In genomic region chr3:195407511-195408409, GRCh38 we compare ENCODE assay signal across 23 cellular contexts. TPM values are rescaled to one million over a fixed set of nuclear protein-coding genes. Genes with fewer than 3 reads are reported as not detected.
DNase-seq lines count a peak whose midpoint lies in the region; ATAC-seq, FAIRE-seq and TF ChIP-seq lines count a peak whose summit lies in the region.
"Had no signal": no experiment of that assay in that cellular context is flagged by ENCODE, and none has a peak within 500 bp of the region (broad histone marks: within the 10 kb centered on the region; RNA-seq: fewer than 3 reads in every experiment).

No MANE protein-coding gene starts in this region.

- H3K23ac ChIP-seq in trophoblast cell (ENCODE audit: low read length) = no peak overlapping the region

- H3K27me3 Mint-ChIP-seq in activated CD4-positive, alpha-beta T cell treated with anti-CD3 and anti-CD28 coated beads for 36 hours = no peaks in the 10 kb centered on the region
- H3K27me3 Mint-ChIP-seq in activated T-helper 17 cell treated with anti-CD3 and anti-CD28 coated beads, Interleukin-2, amount 50 U/mL, for 72 hours = no peaks in the 10 kb centered on the region
- H3K27me3 Mint-ChIP-seq in endothelial cell (ENCODE audit: unreplicated experiment) = no peaks in the 10 kb centered on the region

- CTCF ChIA-PET in activated CD4-positive, alpha-beta T cell treated with anti-CD3 and anti-CD28 coated beads for 36 hours (lab: Charles Lee) = interaction anchor here (0.5 to 2.0 kb wide), 7 partner anchors 10 to 1091 kb away, joined by 3 to 12 read pairs (median 3); no protein-coding TSS in a partner anchor

- H4K91ac ChIP-seq in trophoblast cell (ENCODE audit: low read depth, low read length) = no peak overlapping the region

- peaks cover 2% of the 10 kb centered on the region for H3K79me2 ChIP-seq in trophoblast cell (ENCODE audit: control insufficient read depth, insufficient read depth, low read length, poor library complexity)

- H3K9ac ChIP-seq in trophoblast cell (ENCODE audit: low read length) = no peak overlapping the region
- H3K9ac ChIP-seq: neural progenitor cell had no signal

- DNase-seq in activated CD4-positive, alpha-beta T cell treated with anti-CD3 and anti-CD28 coated beads for 36 hours = peak; percentile 30
- no peak for DNase-seq in activated CD4-positive, alpha-beta T cell treated with anti-CD3 and anti-CD28 coated beads, Interleukin-2, amount 50 U/mL, for 1 hour
- DNase-seq in H54 (ENCODE audit: insufficient read length, low spot score) (no peak), trophoblast cell (no peak), vagina (ENCODE audit: extremely low spot score in 2 of 2) (no peak), H4 (ENCODE audit: low spot score) (no peak), endothelial cell (ENCODE audit: low spot score) (no peak)
- DNase-seq: 8988T, C1 segment of cervical spinal cord, DMS79 treated with DMSO at 0.1 percent for 48 hours, H9, mammary epithelial cell, MG63, NCI-H2081 treated with DMSO at 0.1 percent for 48 hours, NCI-H748 treated with DMSO at 0.1 percent for 48 hours had no signal

- intact Hi-C loops in activated CD4-positive, alpha-beta T cell treated with anti-CD3 and anti-CD28 coated beads for 36 hours (cut with DNase I, micrococcal nuclease) = loop anchor here (1.0 to 5.0 kb wide), 3 partner anchors 35 to 130 kb away; partner anchors contain the start of gene ACAP2 (in 2 of the 2)
- intact Hi-C loops in vagina (cut with DNase I) = no loop called here

- no peak overlapping the region for H2AK5ac ChIP-seq in trophoblast cell (ENCODE audit: low read length)

- H4K12ac ChIP-seq in trophoblast cell (ENCODE audit: low read depth, low read length) = peak overlapping the region; percentile 62

- H3K36me3 Mint-ChIP-seq in activated CD4-positive, alpha-beta T cell treated with anti-CD3 and anti-CD28 coated beads for 36 hours (ENCODE audit: low read depth) = peaks cover 35% of the 10 kb centered on the region
- peaks cover 50% of the 10 kb centered on the region for H3K36me3 Mint-ChIP-seq in activated T-helper 17 cell treated with anti-CD3 and anti-CD28 coated beads, Interleukin-2, amount 50 U/mL, for 72 hours (ENCODE audit: low read depth)
- no peaks in the 10 kb centered on the region for H3K36me3 Mint-ChIP-seq in endothelial cell (ENCODE audit: low read depth, unreplicated experiment)

- ATAC-seq in activated CD4-positive, alpha-beta T cell treated with anti-CD3 and anti-CD28 coated beads for 36 hours = peak; percentile 77
- peak; percentile 83 for ATAC-seq in activated T-helper 17 cell treated with anti-CD3 and anti-CD28 coated beads, Interleukin-2, amount 50 U/mL, for 72 hours (replicated peaks)
- ATAC-seq: gastroesophageal sphincter, SK-N-SH treated with all-trans-retinoic acid at 6 μM for 48 hours had no signal

- no peak overlapping the region for H3K4me2 ChIP-seq in trophoblast cell (ENCODE audit: low read length)
- H3K4me2 ChIP-seq: neural progenitor cell had no signal

- no peaks in the 10 kb centered on the region for H3K9me3 Mint-ChIP-seq in activated CD4-positive, alpha-beta T cell treated with anti-CD3 and anti-CD28 coated beads for 36 hours (ENCODE audit: low read depth)
- H3K9me3 Mint-ChIP-seq in activated T-helper 17 cell treated with anti-CD3 and anti-CD28 coated beads, Interleukin-2, amount 50 U/mL, for 72 hours = no peaks in the 10 kb centered on the region
- no peaks in the 10 kb centered on the region for H3K9me3 Mint-ChIP-seq in endothelial cell (ENCODE audit: unreplicated experiment)

- H3K18ac ChIP-seq in trophoblast cell (ENCODE audit: low read length) = no peak overlapping the region

- H3K4me3 Mint-ChIP-seq in activated CD4-positive, alpha-beta T cell treated with anti-CD3 and anti-CD28 coated beads for 36 hours = peak overlapping the region; percentile 33
- H3K4me3 Mint-ChIP-seq in activated T-helper 17 cell treated with anti-CD3 and anti-CD28 coated beads, Interleukin-2, amount 50 U/mL, for 72 hours = peak overlapping the region; percentile 59
- no peak overlapping the region for H3K4me3 Mint-ChIP-seq in endothelial cell (ENCODE audit: unreplicated experiment)
- H3K4me3 Mint-ChIP-seq: H9, neural progenitor cell had no signal

- TF ChIP-seq CTCF in vagina (IDR thresholded peaks at IDR 0.05) = no peak
- TF ChIP-seq CTCF in endothelial cell (IDR thresholded peaks at IDR 0.05; ENCODE audit: unreplicated experiment) = no peak

- H3K4me1 Mint-ChIP-seq in activated CD4-positive, alpha-beta T cell treated with anti-CD3 and anti-CD28 coated beads for 36 hours = peaks cover 50% of the 10 kb centered on the region
- peaks cover 31% of the 10 kb centered on the region for H3K4me1 Mint-ChIP-seq in activated T-helper 17 cell treated with anti-CD3 and anti-CD28 coated beads, Interleukin-2, amount 50 U/mL, for 72 hours
- peaks cover 6% of the 10 kb centered on the region for H3K4me1 Mint-ChIP-seq in endothelial cell (ENCODE audit: unreplicated experiment)
- H3K4me1 Mint-ChIP-seq: neural progenitor cell had no signal

- H3K4ac ChIP-seq in trophoblast cell (ENCODE audit: low read depth, low read length) = peak overlapping the region; percentile 75

- no peak overlapping the region for H4K8ac ChIP-seq in trophoblast cell (ENCODE audit: low read depth, low read length)

- POLR2A ChIA-PET in activated CD4-positive, alpha-beta T cell treated with anti-CD3 and anti-CD28 coated beads for 36 hours (lab: Charles Lee) = interaction anchor here (0.8 to 1.4 kb wide), 4 partner anchors 33 to 135 kb away, joined by 3 to 6 read pairs (median 5); partner anchors contain the start of genes ACAP2 and PPP1R2

- TF ChIP-seq POLR2A in H54 (IDR thresholded peaks at IDR 0.05; ENCODE audit: low read depth, low read length) = no peak
- no peak for TF ChIP-seq POLR2A in vagina (IDR thresholded peaks at IDR 0.05)

- H3K27ac ChIP-seq in trophoblast cell (ENCODE audit: low read depth, low read length) (no peak overlapping the region), vagina (no peak overlapping the region)
- H3K27ac ChIP-seq: ascending aorta, gastroesophageal sphincter, neural progenitor cell, thoracic aorta had no signal

- H3K4me3 ChIP-seq in trophoblast cell (ENCODE audit: low read depth, low read length) (no peak overlapping the region), vagina (no peak overlapping the region)
- H3K4me3 ChIP-seq: ascending aorta, gastroesophageal sphincter, MG63, neural progenitor cell, thoracic aorta had no signal

- H3K27me3 ChIP-seq in trophoblast cell (ENCODE audit: insufficient read depth, low read length) (no peaks in the 10 kb centered on the region), vagina (no peaks in the 10 kb centered on the region)
- H3K27me3 ChIP-seq: ascending aorta, gastroesophageal sphincter, MG63, neural progenitor cell had no signal

- WGBS in trophoblast cell (ENCODE audit: extremely low coverage, insufficient coverage, insufficient read length) = no CpG with 5 or more reads among the region's 12 CpGs

- peak; percentile 55 for FAIRE-seq in H54 (lab: Jason Lieb, UNC)
- FAIRE-seq: endothelial cell of umbilical vein, RCC 7860 had no signal

- H2AFZ ChIP-seq in trophoblast cell (ENCODE audit: insufficient read depth, low read length, poor library complexity) = no peak overlapping the region
- H2AFZ ChIP-seq: neural progenitor cell had no signal

- H3K14ac ChIP-seq in trophoblast cell (ENCODE audit: low read length) = no peak overlapping the region

- H2BK12ac ChIP-seq in trophoblast cell (ENCODE audit: low read length) = no peak overlapping the region

- no peak overlapping the region for H2BK5ac ChIP-seq in trophoblast cell (ENCODE audit: low read depth, low read length, poor library complexity)

- no peaks in the 10 kb centered on the region for H3K9me3 ChIP-seq in trophoblast cell (ENCODE audit: insufficient read depth, low read depth, low read length)
- no peaks in the 10 kb centered on the region for H3K9me3 ChIP-seq in vagina
- H3K9me3 ChIP-seq: ascending aorta, gastroesophageal sphincter, thoracic aorta had no signal

- H2BK120ac ChIP-seq in trophoblast cell (ENCODE audit: insufficient read depth, low read length, poor library complexity) = no peak overlapping the region

- no peaks in the 10 kb centered on the region for H3K79me1 ChIP-seq in trophoblast cell (ENCODE audit: low read length)

- H3K36me3 ChIP-seq in trophoblast cell (ENCODE audit: control insufficient read depth in 1 of 2, insufficient read depth in 2 of 2, low read length in 2 of 2) = peaks cover 0 to 5% of the 10 kb centered on the region in 2 experiments
- H3K36me3 ChIP-seq in vagina = no peaks in the 10 kb centered on the region
- H3K36me3 ChIP-seq: ascending aorta, gastroesophageal sphincter, neural progenitor cell, thoracic aorta had no signal

- peak overlapping the region; percentile 70 for H3K27ac Mint-ChIP-seq in activated CD4-positive, alpha-beta T cell treated with anti-CD3 and anti-CD28 coated beads for 36 hours
- H3K27ac Mint-ChIP-seq in activated T-helper 17 cell treated with anti-CD3 and anti-CD28 coated beads, Interleukin-2, amount 50 U/mL, for 72 hours = peak overlapping the region; percentile 48
- H3K27ac Mint-ChIP-seq in endothelial cell (ENCODE audit: unreplicated experiment) = no peak overlapping the region
- H3K27ac Mint-ChIP-seq: H9, neural progenitor cell had no signal

- H3K4me1 ChIP-seq in trophoblast cell (ENCODE audit: control insufficient read depth in 1 of 2, insufficient read depth in 2 of 2, low read length in 2 of 2) = peaks cover 2 to 6% of the 10 kb centered on the region in 2 experiments
- no peaks in the 10 kb centered on the region for H3K4me1 ChIP-seq in vagina
- H3K4me1 ChIP-seq: ascending aorta, neural progenitor cell had no signal

RNA-seq across cellular contexts. Expression of gene ACAP2, which starts 35.1 kb away (rescaled TPM):
- total RNA-seq in activated CD4-positive, alpha-beta T cell treated with anti-CD3 and anti-CD28 coated beads for 36 hours = 10 to 100 TPM; 43.7 to 51.9 TPM
- total RNA-seq in activated T-helper 17 cell treated with anti-CD3 and anti-CD28 coated beads, Interleukin-2, amount 50 U/mL, for 72 hours = 10 to 100 TPM; 58.0 to 74.0 TPM
- polyA plus RNA-seq in trophoblast cell (2013) = 17.3 and 18.4 TPM in 2 replicates
- 59.4 TPM for total RNA-seq in vagina
- 26.1 and 32.4 TPM in 2 replicates for total RNA-seq in H4 (2014; rRNA removed; shearing (Covaris generic))
- 61.2 TPM for total RNA-seq in endothelial cell (ENCODE audit: unreplicated experiment)
